Comparison of ENCODE assay signal across 8 cellular contexts in genomic region chr15:34366271-34367043, GRCh38. TPM values are rescaled to one million over a fixed set of nuclear protein-coding genes. Genes with fewer than 3 reads are reported as not detected.
DNase-seq lines count a peak whose midpoint lies in the region; ATAC-seq, FAIRE-seq and TF ChIP-seq lines count a peak whose summit lies in the region.

No MANE protein-coding gene starts in this region.

- H3K36me3 ChIP-seq in thymus (ENCODE audit: control insufficient read depth, insufficient read depth), result peaks cover 10% of the 10 kb centered on the region

- under 1% methylated on average over 36 of the region's 36 CpGs for WGBS in thymus

- peak overlapping the region; percentile 64 for H3K27ac ChIP-seq in thymus (ENCODE audit: low read depth)

- no peak for FAIRE-seq in RCC 7860 (lab: Jason Lieb, UNC)

- no peaks in the 10 kb centered on the region for H3K27me3 ChIP-seq in thymus (ENCODE audit: control insufficient read depth, insufficient read depth)

- peaks cover 2% of the 10 kb centered on the region for H3K36me3 Mint-ChIP-seq in neural crest cell (ENCODE audit: low read depth)

- no peaks in the 10 kb centered on the region for H3K9me3 ChIP-seq in thymus (ENCODE audit: control insufficient read depth)

- peak overlapping the region; percentile 94 for H3K27ac Mint-ChIP-seq in neural crest cell (ENCODE audit: unreplicated experiment)

- peaks cover 19% of the 10 kb centered on the region for H3K4me1 Mint-ChIP-seq in neural crest cell

- H3K4me1 ChIP-seq in thymus (ENCODE audit: control insufficient read depth, insufficient read depth, low read length), result peaks cover 11% of the 10 kb centered on the region

- no peaks in the 10 kb centered on the region for H3K9me3 Mint-ChIP-seq in neural crest cell

- DNase-seq in EL (peak; percentile 76), HUDEP-2 (lab: John Stamatoyannopoulos, UW; ENCODE audit: unreplicated experiment in 76 of 76) (peak in 42 of 76 experiments; percentile 6 to 65 (median 30)), RCC 7860 (ENCODE audit: low spot score) (peak; percentile 40), foreskin melanocyte (peak; percentile 11), neural crest cell (ENCODE audit: low read depth, low spot score) (peak; percentile 44)
- peak; percentile 24 for DNase-seq in activated gamma-delta T cell treated with anti-CD3 and anti-CD28 coated beads, Interleukin-2, amount 50 U/mL, for 16 hours (ENCODE audit: low read depth)

- TF ChIP-seq CTCF in neural crest cell (conservative IDR thresholded peaks at IDR 0.05), result no peak

- H3K4me3 Mint-ChIP-seq in neural crest cell, result peak overlapping the region; percentile 97

- no peaks in the 10 kb centered on the region for H3K27me3 Mint-ChIP-seq in neural crest cell (ENCODE audit: low read depth)

- peak overlapping the region; percentile 91 for H3K4me3 ChIP-seq in thymus (ENCODE audit: low read length)

- ATAC-seq in HG03457 (IDR thresholded peaks at IDR 0.05; ENCODE audit: unreplicated experiment), result no peak

RNA-seq across cellular contexts. Expression of gene LPCAT4, which starts 0.5 kb away (rescaled TPM):
- total RNA-seq in neural crest cell, result 57.3 and 59.7 TPM in 2 replicates
- 35.5 TPM for polyA plus RNA-seq in thymus

RNA-seq across cellular contexts. Expression of gene NUTM1, which starts 23.3 kb away (rescaled TPM):
- total RNA-seq in neural crest cell, result not detected in 2 replicates
- polyA plus RNA-seq in thymus, result 0.02 TPM

RNA-seq across cellular contexts. Expression of gene NOP10, which starts 23.5 kb away (rescaled TPM):
- 181 and 191 TPM in 2 replicates for total RNA-seq in neural crest cell
- 255 TPM for polyA plus RNA-seq in thymus

RNA-seq across cellular contexts. Expression of gene SLC12A6, which starts 28.9 kb away (rescaled TPM):
- 10.9 and 12.4 TPM in 2 replicates for total RNA-seq in neural crest cell
- polyA plus RNA-seq in thymus, result 9.7 TPM

Comparison
In these comparisons a context has a peak if more than half of its experiments do, and no peak if none do; other contexts are left out.
1. DNase-seq: peak in every context shown above with its lines; median percentile 76 in EL; 44 in neural crest cell; 40 in RCC 7860; 30 in HUDEP-2; 24 in activated gamma-delta T cell treated with anti-CD3 and anti-CD28 coated beads, Interleukin-2, amount 50 U/mL, for 16 hours; 11 in foreskin melanocyte.